Comparison of ENCODE assay signal across 24 cellular contexts in genomic region chr9:124335320-124335707, GRCh38.
"Had no signal": no experiment of that assay in that cellular context is flagged by ENCODE, and none has a peak within 500 bp of the region (broad histone marks: within the 10 kb centered on the region; RNA-seq: fewer than 3 reads in every experiment).

No MANE protein-coding gene starts in this region.

- H3K27ac ChIP-seq: PC-9, Peyer's patch, SJSA1, SK-N-MC had no signal

- DNase-seq: KBM-7, MV-4-11, NCI-H1048, NCI-H1105, NCI-H1417, NCI-H1436 treated with DMSO at 0.1 percent for 48 hours, NCI-H1694 treated with DMSO at 0.1 percent for 48 hours, NCI-H1930, NCI-H2081, NCI-H2107, NCI-H2171, NCI-H226, NCI-H446, NCI-H510A, NCI-H524 treated with DMSO at 0.1 percent for 48 hours, NCI-H69, NCI-H774, PC-9, Peyer's patch, Right ventricle myocardium superior, SIG-M5 had no signal

- H3K4me2 ChIP-seq: PC-9 had no signal

- H3K9me3 ChIP-seq: Peyer's patch, SJSA1 had no signal

- H3K27me3 Mint-ChIP-seq: IgD-negative memory B cell had no signal

- H3K27me3 ChIP-seq: Peyer's patch, SJSA1 had no signal

- H3K9me3 Mint-ChIP-seq: IgD-negative memory B cell had no signal

- H3K4me1 ChIP-seq: Peyer's patch, SJSA1 had no signal

- H2AFZ ChIP-seq: PC-9 had no signal

- H3K4me3 ChIP-seq: PC-9, Peyer's patch, SJSA1, SK-N-MC had no signal
